Comparison of ENCODE assay signal across 1 cellular context in genomic region chr10:22308390-22308789, GRCh38.
TF ChIP-seq lines count a peak whose summit lies in the region.

No MANE protein-coding gene starts in this region.

TF ChIP-seq in K562, 482 proteins besides CTCF, POLR2A, EP300 and RAD21:
- peak; percentile 56 for TF ChIP-seq ATF3 (IDR thresholded peaks at IDR 0.05)
- TF ChIP-seq ATF3 (CRISPR knock-in tag; conservative IDR thresholded peaks at IDR 0.05) = no peak
- TF ChIP-seq EP400 (IDR thresholded peaks at IDR 0.05) = 0 out of 2 replicates have a peak, but pooled peaks have one; percentile 20
- TF ChIP-seq MEIS2 (IDR thresholded peaks at IDR 0.05; ENCODE audit: partially characterized antibody) = peak; percentile 71
- 0 out of 2 replicates have a peak, but pooled peaks have one; percentile 28 for TF ChIP-seq JUND (IDR thresholded peaks at IDR 0.05; ENCODE audit: borderline replicate concordance, low read depth, low read length)
- no peak for TF ChIP-seq JUND (tag; IDR thresholded peaks at IDR 0.05; ENCODE audit: borderline replicate concordance, low read depth, low read length)
- 0 out of 2 replicates have a peak, but pooled peaks have one; percentile 23 for TF ChIP-seq DPF2 (IDR thresholded peaks at IDR 0.05)
- 0 out of 2 replicates have a peak, but pooled peaks have one; percentile 15 for TF ChIP-seq CREM (IDR thresholded peaks at IDR 0.05; ENCODE audit: low read depth)
- TF ChIP-seq KDM2B (CRISPR knock-in tag; IDR thresholded peaks at IDR 0.05) = no peak
- TF ChIP-seq MAFG (tag; conservative IDR thresholded peaks at IDR 0.05) = no peak
- no peak for TF ChIP-seq THRB (CRISPR knock-in tag; conservative IDR thresholded peaks at IDR 0.05)
- peak; percentile 47 for TF ChIP-seq FOSL1 (tag; conservative IDR thresholded peaks at IDR 0.05)
- 0 out of 2 replicates have a peak, but pooled peaks have one; percentile 20 for TF ChIP-seq ARID1B (IDR thresholded peaks at IDR 0.05)
- no peak for TF ChIP-seq BRD9 (IDR thresholded peaks at IDR 0.05; ENCODE audit: low read depth, partially characterized antibody)
